In the genomic region with DNA sequence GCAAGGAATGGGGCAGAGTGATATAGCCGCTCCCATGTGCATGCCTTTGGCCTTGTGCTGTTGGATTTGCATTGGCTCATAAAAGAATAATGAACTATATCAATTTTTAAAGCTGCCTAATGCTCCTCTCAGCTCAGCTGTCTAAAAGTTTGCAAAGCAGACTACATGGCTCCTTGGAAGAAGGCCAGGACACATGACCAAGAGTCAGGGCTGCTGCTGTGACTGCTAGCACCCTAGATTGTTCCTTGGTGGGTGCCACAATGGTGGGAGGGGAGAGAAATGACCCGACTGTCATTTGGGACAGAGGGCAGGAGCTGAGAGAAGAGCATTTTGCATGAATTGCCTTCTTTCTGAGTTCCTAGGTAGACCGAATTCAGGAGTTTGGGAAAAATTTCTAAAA, we compare ENCODE assay signal across 23 cellular contexts.
"Had no signal": no experiment of that assay in that cellular context is flagged by ENCODE, and none has a peak within 500 bp of the region (broad histone marks: within the 10 kb centered on the region; RNA-seq: fewer than 3 reads in every experiment).

No MANE protein-coding gene starts in this region.

- FAIRE-seq: endometrium had no signal

- H3K27me3 ChIP-seq: adrenal gland, ascending aorta, breast epithelium, cardiac muscle cell, colonic mucosa, gastroesophageal sphincter, hepatocyte had no signal

- H3K4me1 ChIP-seq: adrenal gland, ascending aorta, breast epithelium, colonic mucosa, esophagus squamous epithelium, gastroesophageal sphincter had no signal

- H3K9me3 ChIP-seq: adrenal gland, ascending aorta, breast epithelium, colonic mucosa, esophagus squamous epithelium had no signal

- DNase-seq: activated CD4-positive, CD25-positive, alpha-beta regulatory T cell; activated CD4-positive, CD25-positive, alpha-beta regulatory T cell treated with anti-CD3 and anti-CD28 coated beads, Interleukin-2, amount 50 U/mL, for 72 hours; activated CD8-positive, alpha-beta memory T cell treated with anti-CD3 and anti-CD28 coated beads, Interleukin-2, amount 10 ng/mL, durations not matched to agents 7 days and 5 days; activated CD8-positive, alpha-beta memory T cell treated with anti-CD3 and anti-CD28 coated beads, Interleukin-2, amount 50 U/mL, for 4 hours; activated effector memory CD4-positive, alpha-beta T cell treated with anti-CD3 and anti-CD28 coated beads, Interleukin-2, amount 50 U/mL, for 16 hours; activated T-cell treated with anti-CD3 and anti-CD28 coated beads, Interleukin-2, amount 50 U/mL, for 1 hour; adrenal gland; amygdala; central memory CD4-positive, alpha-beta T cell; cerebellar nuclear complex; effector CD8-positive, alpha-beta T cell; esophagus squamous epithelium; foreskin melanocyte; heart right ventricle had no signal

- H3K4me2 ChIP-seq: hepatocyte had no signal

- H3K27ac ChIP-seq: adrenal gland, ascending aorta, breast epithelium, cardiac muscle cell, colonic mucosa, epithelial cell of prostate, esophagus squamous epithelium, gastroesophageal sphincter, heart right ventricle, hepatocyte had no signal

- H3K4me3 ChIP-seq: adrenal gland, ascending aorta, breast epithelium, cardiac muscle cell, colonic mucosa, esophagus squamous epithelium, gastroesophageal sphincter, heart right ventricle, hepatocyte had no signal

- H2AFZ ChIP-seq: hepatocyte had no signal

- ATAC-seq: activated CD8-positive, alpha-beta memory T cell treated with anti-CD3 and anti-CD28 coated beads, Interleukin-2, amount 10 ng/mL, durations not matched to agents 7 days and 5 days; activated CD8-positive, alpha-beta T cell treated with anti-CD3 and anti-CD28 coated beads, Interleukin-2, amount 10 ng/mL, durations not matched to agents 7 days and 5 days; gastroesophageal sphincter; heart right ventricle had no signal

- H3K79me2 ChIP-seq: hepatocyte had no signal

- H3K36me3 ChIP-seq: adrenal gland, ascending aorta, breast epithelium, cardiac muscle cell, colonic mucosa, esophagus squamous epithelium, gastroesophageal sphincter, heart right ventricle had no signal
